1 cellular context compared by ENCODE assay signal in genomic region chr21:33481314-33481943, GRCh38.
TF ChIP-seq lines count a peak whose summit lies in the region.

No MANE protein-coding gene starts in this region.

TF ChIP-seq in GM23338, 12 proteins besides CTCF, POLR2A, EP300 and RAD21:
- TF ChIP-seq EZH2 (IDR thresholded peaks at IDR 0.05; ENCODE audit: low read depth, unreplicated experiment) (no peak), ZNF114 (CRISPR knock-in tag; IDR thresholded peaks at IDR 0.05) (no peak), CREB1 (CRISPR knock-in tag; IDR thresholded peaks at IDR 0.05; ENCODE audit: low read depth) (no peak), REST (IDR thresholded peaks at IDR 0.05; ENCODE audit: unreplicated experiment) (no peak), NANOG (IDR thresholded peaks at IDR 0.05; ENCODE audit: borderline replicate concordance) (no peak), ETS1 (IDR thresholded peaks at IDR 0.05) (no peak), STAT1 (IDR thresholded peaks at IDR 0.05; ENCODE audit: unreplicated experiment) (no peak), POLR2AphosphoS5 (IDR thresholded peaks at IDR 0.05; ENCODE audit: low read depth) (no peak), EZH2phosphoT487 (IDR thresholded peaks at IDR 0.05; ENCODE audit: unreplicated experiment) (no peak), JUNB (IDR thresholded peaks at IDR 0.05; ENCODE audit: unreplicated experiment) (no peak), ZNF462 (CRISPR knock-in tag; IDR thresholded peaks at IDR 0.05) (no peak), ZNF331 (CRISPR knock-in tag; IDR thresholded peaks at IDR 0.05; ENCODE audit: low read depth) (no peak)
